ENCODE assay signal across 8 cellular contexts in genomic region chr9:83705219-83705651, GRCh38. TPM values are rescaled to one million over a fixed set of nuclear protein-coding genes. Genes with fewer than 3 reads are reported as not detected.
DNase-seq lines count a peak whose midpoint lies in the region; ATAC-seq and TF ChIP-seq lines count a peak whose summit lies in the region.
"Not testable (repeated sequence)": the region's sequence is repeated elsewhere in the genome, so short reads cannot be mapped to it uniquely, and the experiment has no call there.

No MANE protein-coding gene starts in this region.

- not testable (repeated sequence) for H3K4me3 ChIP-seq in CD8-positive, alpha-beta T cell (ENCODE audit: low read depth, low read length)
- H3K4me3 ChIP-seq in SK-N-MC, result 0 out of 2 replicates have a peak overlapping the region, but pooled peaks have one; percentile 97
- peak overlapping the region; percentile 91 for H3K4me3 ChIP-seq in adipocyte (ENCODE audit: low read length)
- H3K4me3 ChIP-seq in left ventricle myocardium inferior, result peak overlapping the region; percentile 97

- H3K9ac ChIP-seq in SK-N-MC (ENCODE audit: insufficient read length); adipocyte (ENCODE audit: low read length): not testable (repeated sequence)

- peaks cover 31% of the 10 kb centered on the region for H3K36me3 Mint-ChIP-seq in CD8-positive, alpha-beta T cell
- H3K36me3 Mint-ChIP-seq in activated CD8-positive, alpha-beta T cell treated with anti-CD3 and anti-CD28 coated beads, Interleukin-2, amount 10 ng/mL, durations not matched to agents 7 days and 5 days (ENCODE audit: low read depth), result peaks cover 27% of the 10 kb centered on the region
- peaks cover 37% of the 10 kb centered on the region for H3K36me3 Mint-ChIP-seq in nephron progenitor cell (ENCODE audit: low read depth)
- H3K36me3 Mint-ChIP-seq in stimulated activated naive B cell treated with anti-CD40 and anti-IgM and Interleukin-4, amounts not matched to agents 10 μg/mL and 1 μg/mL and 100 μg/mL, for 72 hours, result peaks cover 18 to 31% of the 10 kb centered on the region in 2 donors

- H3K9me3 ChIP-seq in CD8-positive, alpha-beta T cell (ENCODE audit: low read length); SK-N-MC (ENCODE audit: low read depth, low read length); adipocyte (ENCODE audit: control insufficient read depth, low read length); left ventricle myocardium inferior (replicated peaks): not testable (repeated sequence)

- TF ChIP-seq CTCF in CD8-positive, alpha-beta T cell (IDR thresholded peaks at IDR 0.05); left ventricle myocardium inferior (IDR thresholded peaks at IDR 0.05; ENCODE audit: borderline replicate concordance); nephron progenitor cell (IDR thresholded peaks at IDR 0.05): not testable (repeated sequence)

- peaks cover 60% of the 10 kb centered on the region for H3K4me1 ChIP-seq in CD8-positive, alpha-beta T cell (ENCODE audit: insufficient read depth, low read length)
- H3K4me1 ChIP-seq in adipocyte (ENCODE audit: control insufficient read depth, insufficient read depth, low read length) (peaks cover 37% of the 10 kb centered on the region), left ventricle myocardium inferior (peaks cover 84% of the 10 kb centered on the region)

- H3K27ac ChIP-seq in CD8-positive, alpha-beta T cell (ENCODE audit: low read depth, low read length); SK-N-MC; left ventricle myocardium inferior (replicated peaks): not testable (repeated sequence)

- not testable (repeated sequence) for H3K36me3 ChIP-seq in CD8-positive, alpha-beta T cell (ENCODE audit: insufficient read depth, low read length); adipocyte (ENCODE audit: control insufficient read depth, insufficient read depth, low read length, severe bottlenecking); left ventricle myocardium inferior
- H3K36me3 ChIP-seq in SK-N-MC (ENCODE audit: insufficient read depth, low read length), result peaks cover 49% of the 10 kb centered on the region

- not testable (repeated sequence) for H3K27me3 ChIP-seq in CD8-positive, alpha-beta T cell (ENCODE audit: insufficient read depth, low read length); adipocyte (replicated peaks; ENCODE audit: control insufficient read depth, insufficient read depth, low read length); left ventricle myocardium inferior (ENCODE audit: low read depth)

- peak overlapping the region; percentile 85 for H3K4me3 Mint-ChIP-seq in CD8-positive, alpha-beta T cell
- H3K4me3 Mint-ChIP-seq in activated CD8-positive, alpha-beta T cell treated with anti-CD3 and anti-CD28 coated beads, Interleukin-2, amount 10 ng/mL, durations not matched to agents 7 days and 5 days, result peak overlapping the region; percentile 78
- peak overlapping the region; percentile 96 for H3K4me3 Mint-ChIP-seq in nephron progenitor cell
- H3K4me3 Mint-ChIP-seq in stimulated activated naive B cell treated with anti-CD40 and anti-IgM and Interleukin-4, amounts not matched to agents 10 μg/mL and 1 μg/mL and 100 μg/mL, for 72 hours, result peak overlapping the region; percentile 99 to 100

- intact Hi-C loops in CD8-positive, alpha-beta T cell (cut with DNase I, micrococcal nuclease), result loop anchor here (5.0 kb wide), 1 partner anchor 38 kb away; no protein-coding TSS in a partner anchor
- intact Hi-C loops in left ventricle myocardium inferior (cut with micrococcal nuclease), result not testable (repeated sequence)

- not testable (repeated sequence) for DNase-seq in CD8-positive, alpha-beta T cell; SK-N-MC (ENCODE audit: low read depth, low spot score); activated CD8-positive, alpha-beta T cell treated with anti-CD3 and anti-CD28 coated beads, Interleukin-2, amount 10 ng/mL, durations not matched to agents 7 days and 5 days; adipocyte (ENCODE audit: low read depth); left ventricle myocardium inferior; nephron progenitor cell; stimulated activated naive B cell treated with anti-CD40 and anti-IgM and Interleukin-4, amounts not matched to agents 10 μg/mL and 1 μg/mL and 100 μg/mL, for 72 hours

- not testable (repeated sequence) for H3K9me3 Mint-ChIP-seq in CD8-positive, alpha-beta T cell; activated CD8-positive, alpha-beta T cell treated with anti-CD3 and anti-CD28 coated beads, Interleukin-2, amount 10 ng/mL, durations not matched to agents 7 days and 5 days (ENCODE audit: insufficient read depth); stimulated activated naive B cell treated with anti-CD40 and anti-IgM and Interleukin-4, amounts not matched to agents 10 μg/mL and 1 μg/mL and 100 μg/mL, for 72 hours
- peaks cover 18% of the 10 kb centered on the region for H3K9me3 Mint-ChIP-seq in nephron progenitor cell

- not testable (repeated sequence) for ATAC-seq in CD8-positive, alpha-beta T cell; activated CD8-positive, alpha-beta T cell treated with anti-CD3 and anti-CD28 coated beads, Interleukin-2, amount 10 ng/mL, durations not matched to agents 7 days and 5 days; stimulated activated naive B cell treated with anti-CD40 and anti-IgM and Interleukin-4, amounts not matched to agents 10 μg/mL and 1 μg/mL and 100 μg/mL, for 72 hours (replicated peaks)
- ATAC-seq in HG02885 (IDR thresholded peaks at IDR 0.05; ENCODE audit: poor library complexity, unreplicated experiment), result peak; percentile 25

- POLR2A ChIA-PET in CD8-positive, alpha-beta T cell (lab: Charles Lee); activated CD8-positive, alpha-beta T cell treated with anti-CD3 and anti-CD28 coated beads, Interleukin-2, amount 10 ng/mL, durations not matched to agents 7 days and 5 days (lab: Charles Lee): not testable (repeated sequence)

- H3K27ac Mint-ChIP-seq in CD8-positive, alpha-beta T cell, result peak overlapping the region; percentile 100
- peak overlapping the region; percentile 99 for H3K27ac Mint-ChIP-seq in activated CD8-positive, alpha-beta T cell treated with anti-CD3 and anti-CD28 coated beads, Interleukin-2, amount 10 ng/mL, durations not matched to agents 7 days and 5 days
- not testable (repeated sequence) for H3K27ac Mint-ChIP-seq in nephron progenitor cell
- H3K27ac Mint-ChIP-seq in stimulated activated naive B cell treated with anti-CD40 and anti-IgM and Interleukin-4, amounts not matched to agents 10 μg/mL and 1 μg/mL and 100 μg/mL, for 72 hours, result peak overlapping the region; percentile 47

- CTCF ChIA-PET in CD8-positive, alpha-beta T cell (lab: Charles Lee), result not testable (repeated sequence)
- CTCF ChIA-PET in activated CD8-positive, alpha-beta T cell treated with anti-CD3 and anti-CD28 coated beads, Interleukin-2, amount 10 ng/mL, durations not matched to agents 7 days and 5 days (lab: Charles Lee), result interaction anchor here (1.0 kb wide), 1 partner anchor 109 kb away, joined by 3 read pairs; no protein-coding TSS in a partner anchor

- H3K4me1 Mint-ChIP-seq in CD8-positive, alpha-beta T cell (ENCODE audit: low read depth), result peaks cover 67% of the 10 kb centered on the region
- H3K4me1 Mint-ChIP-seq in activated CD8-positive, alpha-beta T cell treated with anti-CD3 and anti-CD28 coated beads, Interleukin-2, amount 10 ng/mL, durations not matched to agents 7 days and 5 days (ENCODE audit: low read depth), result peaks cover 47% of the 10 kb centered on the region
- H3K4me1 Mint-ChIP-seq in nephron progenitor cell, result peaks cover 38% of the 10 kb centered on the region
- H3K4me1 Mint-ChIP-seq in stimulated activated naive B cell treated with anti-CD40 and anti-IgM and Interleukin-4, amounts not matched to agents 10 μg/mL and 1 μg/mL and 100 μg/mL, for 72 hours, result peaks cover 33 to 63% of the 10 kb centered on the region in 2 donors

- H3K27me3 Mint-ChIP-seq in CD8-positive, alpha-beta T cell (ENCODE audit: low read depth); activated CD8-positive, alpha-beta T cell treated with anti-CD3 and anti-CD28 coated beads, Interleukin-2, amount 10 ng/mL, durations not matched to agents 7 days and 5 days (ENCODE audit: low read depth); nephron progenitor cell (ENCODE audit: low read depth, poor library complexity); stimulated activated naive B cell treated with anti-CD40 and anti-IgM and Interleukin-4, amounts not matched to agents 10 μg/mL and 1 μg/mL and 100 μg/mL, for 72 hours: not testable (repeated sequence)

RNA-seq across cellular contexts. Expression of gene UBQLN1, which starts 2.5 kb away (rescaled TPM):
- 100 to 1,000 TPM; 163 to 169 TPM for total RNA-seq in CD8-positive, alpha-beta T cell
- total RNA-seq in activated CD8-positive, alpha-beta T cell treated with anti-CD3 and anti-CD28 coated beads, Interleukin-2, amount 10 ng/mL, durations not matched to agents 7 days and 5 days, result 10 to 100 TPM; 95.8 to 98.2 TPM
- 92.8 TPM for total RNA-seq in left ventricle myocardium inferior
